Comparison of ENCODE assay signal across 8 cellular contexts in the genomic region with DNA sequence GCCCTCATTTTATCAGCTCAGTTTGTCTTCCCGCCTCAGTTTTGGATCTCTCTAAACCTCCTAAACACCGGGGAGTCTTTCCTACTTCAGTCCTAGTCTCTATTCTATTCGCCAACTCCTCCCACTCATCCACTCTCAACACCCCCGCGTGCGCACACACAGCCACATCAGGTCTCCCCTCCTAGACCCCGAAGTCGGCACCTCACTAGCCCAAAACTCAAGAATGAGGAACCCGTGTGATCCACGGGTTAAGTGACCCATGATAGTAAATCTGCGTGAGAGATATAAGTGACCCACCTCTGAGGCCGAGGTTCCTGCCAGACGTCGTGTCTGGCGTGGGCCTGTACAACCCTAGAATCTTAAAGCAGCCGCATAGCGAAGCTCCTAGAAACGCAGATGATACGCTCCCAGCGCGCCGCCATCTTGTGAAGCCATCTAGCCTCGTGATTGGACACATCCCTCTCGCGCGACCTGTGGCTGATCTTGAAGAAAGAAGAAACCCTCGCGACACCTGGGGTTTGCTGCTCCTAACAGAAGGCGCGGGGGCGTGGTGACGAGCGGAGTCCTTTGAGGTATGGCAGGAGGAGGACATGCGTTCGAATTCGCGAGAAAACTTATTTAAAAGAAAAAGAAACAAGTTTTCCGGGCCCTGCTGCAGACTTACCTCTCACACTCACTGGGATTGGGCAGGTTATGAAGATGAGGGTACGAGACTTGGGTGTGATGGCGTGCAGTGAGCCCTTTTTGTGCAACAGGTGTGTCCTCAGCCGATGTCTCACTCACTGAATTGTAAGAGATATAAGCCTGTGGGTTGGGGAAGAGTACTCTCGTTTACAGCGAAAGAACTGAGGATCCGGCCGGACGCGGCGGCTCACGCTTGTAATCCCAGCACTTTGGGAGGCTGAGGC. TPM values are rescaled to one million over a fixed set of nuclear protein-coding genes. Genes with fewer than 3 reads are reported as not detected.
A peak's percentile ranks its signal among the peaks of the same experiment; 100 is the strongest.
DNase-seq lines count a peak whose midpoint lies in the region; ATAC-seq, FAIRE-seq and TF ChIP-seq lines count a peak whose summit lies in the region.

A gene with protein sequence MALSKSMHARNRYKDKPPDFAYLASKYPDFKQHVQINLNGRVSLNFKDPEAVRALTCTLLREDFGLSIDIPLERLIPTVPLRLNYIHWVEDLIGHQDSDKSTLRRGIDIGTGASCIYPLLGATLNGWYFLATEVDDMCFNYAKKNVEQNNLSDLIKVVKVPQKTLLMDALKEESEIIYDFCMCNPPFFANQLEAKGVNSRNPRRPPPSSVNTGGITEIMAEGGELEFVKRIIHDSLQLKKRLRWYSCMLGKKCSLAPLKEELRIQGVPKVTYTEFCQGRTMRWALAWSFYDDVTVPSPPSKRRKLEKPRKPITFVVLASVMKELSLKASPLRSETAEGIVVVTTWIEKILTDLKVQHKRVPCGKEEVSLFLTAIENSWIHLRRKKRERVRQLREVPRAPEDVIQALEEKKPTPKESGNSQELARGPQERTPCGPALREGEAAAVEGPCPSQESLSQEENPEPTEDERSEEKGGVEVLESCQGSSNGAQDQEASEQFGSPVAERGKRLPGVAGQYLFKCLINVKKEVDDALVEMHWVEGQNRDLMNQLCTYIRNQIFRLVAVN (minus strand): TSS at position 427 of the 908 bp plus-strand sequence. CDS start 9,557 bp downstream, outside the sequence.

- TF ChIP-seq POLR2A in H54 (IDR thresholded peaks at IDR 0.05; ENCODE audit: low read depth, low read length): peak; percentile 55

- H3K9me3 Mint-ChIP-seq in naive thymus-derived CD8-positive, alpha-beta T cell: no peaks in the 10 kb centered on the region

- FAIRE-seq in H54 (lab: Jason Lieb, UNC): peak; percentile 96

- ATAC-seq in naive thymus-derived CD8-positive, alpha-beta T cell: peak; percentile 97 to 98

- H3K27me3 Mint-ChIP-seq in naive thymus-derived CD8-positive, alpha-beta T cell: no peaks in the 10 kb centered on the region

- TF ChIP-seq CTCF in RWPE1 (conservative IDR thresholded peaks at IDR 0.05; ENCODE audit: low read depth): no peak

- POLR2A ChIA-PET in RWPE1 (lab: Yijun Ruan, JAX; ENCODE audit: low non-redundant PET): interaction anchor here (0.5 to 1.3 kb wide), 4 partner anchors 18 to 329 kb away, joined by 3 to 7 read pairs (median 4); no protein-coding TSS in a partner anchor
- POLR2A ChIA-PET in naive thymus-derived CD8-positive, alpha-beta T cell (lab: Charles Lee): interaction anchor here (0.5 to 3.2 kb wide), 17 partner anchors 12 to 1974 kb away, joined by 3 to 22 read pairs (median 4); a partner anchor contains a TSS

- DNase-seq in ELF-1 (ENCODE audit: low read depth, low spot score) (peak; percentile 98), H54 (ENCODE audit: insufficient read length, low spot score) (peak; percentile 96), LoVo (ENCODE audit: low spot score) (peak; percentile 99), RWPE1 (ENCODE audit: low spot score) (peak; percentile 98), fibroblast of peridontal ligament (ENCODE audit: extremely low read depth) (peak; percentile 99)
- DNase-seq in activated T-helper 1 cell treated with anti-CD3 and anti-CD28 coated beads, Interleukin-2, amount 50 U/mL, for 16 hours (ENCODE audit: low read depth in 1 of 2, low spot score in 1 of 2): peak; percentile 91 to 93
- DNase-seq in naive thymus-derived CD8-positive, alpha-beta T cell: peak; percentile 91 to 99 (median 96)
- peak; percentile 89 to 98 (median 96) for DNase-seq in stimulated activated naive CD4-positive, alpha-beta T cell (lab: John Stamatoyannopoulos, UW)

- H3K4me1 Mint-ChIP-seq in naive thymus-derived CD8-positive, alpha-beta T cell: peaks cover 12 to 17% (median 14%) of the 10 kb centered on the region in 4 donors

- H3K27ac ChIP-seq in RWPE1: peak within 1 kb of the TSS; percentile 95

- H3K27ac Mint-ChIP-seq in naive thymus-derived CD8-positive, alpha-beta T cell: peak within 1 kb of the TSS in 1 of 10 donors; percentile 69

- peaks cover 0 to 12% (median 5%) of the 10 kb centered on the region in 3 donors for H3K36me3 Mint-ChIP-seq in naive thymus-derived CD8-positive, alpha-beta T cell

- peak within 1 kb of the TSS in 1 of 10 donors; percentile 55 for H3K4me3 Mint-ChIP-seq in naive thymus-derived CD8-positive, alpha-beta T cell

- CTCF ChIA-PET in RWPE1 (lab: Yijun Ruan, JAX): interaction anchor here (0.6 kb wide), 1 partner anchor 90 kb away, joined by 3 read pairs; no protein-coding TSS in a partner anchor

RNA-seq across cellular contexts. Expression of the gene that starts here (rescaled TPM):
- 10 to 100 TPM; 63.9 to 67.2 TPM for total RNA-seq in naive thymus-derived CD8-positive, alpha-beta T cell
- 10 to 100 TPM; 18.7 to 35.1 (median 24.1) TPM for polyA plus RNA-seq in naive thymus-derived CD8-positive, alpha-beta T cell

Comparison
In these comparisons a context has a peak if more than half of its experiments do, and no peak if none do; other contexts are left out.
1. Peak in every context shown above with its lines: DNase-seq, ATAC-seq and H3K27ac ChIP-seq.